18 cellular contexts compared by ENCODE assay signal in genomic region chr21:21851657-21852056, GRCh38.
DNase-seq lines count a peak whose midpoint lies in the region; ATAC-seq and TF ChIP-seq lines count a peak whose summit lies in the region.
"Had no signal": no experiment of that assay in that cellular context is flagged by ENCODE, and none has a peak within 500 bp of the region (broad histone marks: within the 10 kb centered on the region; RNA-seq: fewer than 3 reads in every experiment).

No MANE protein-coding gene starts in this region.

- H3K27me3 Mint-ChIP-seq in activated naive CD8-positive, alpha-beta T cell treated with anti-CD3 and anti-CD28 coated beads, Interleukin-2, amount 50 U/mL, for 24 hours = no peaks in the 10 kb centered on the region
- H3K27me3 Mint-ChIP-seq: activated CD4-positive, alpha-beta T cell treated with anti-CD3 and anti-CD28 coated beads for 36 hours; activated naive CD4-positive, alpha-beta T cell treated with anti-CD3 and anti-CD28 coated beads, Interleukin-2, amount 50 U/mL, for 24 hours; memory B cell; stimulated activated memory B cell treated with anti-CD40 and anti-IgM and Interleukin-4, amounts not matched to agents 10 μg/mL and 1 μg/mL and 100 μg/mL, for 72 hours had no signal

- no peak for TF ChIP-seq CTCF in fibroblast of lung (conservative IDR thresholded peaks at IDR 0.05 in 1 of 2, IDR thresholded peaks at IDR 0.05 in 1 of 2; ENCODE audit: low read depth in 1 of 2, low read length in 2 of 2)

- H3K36me3 Mint-ChIP-seq in activated naive CD8-positive, alpha-beta T cell treated with anti-CD3 and anti-CD28 coated beads, Interleukin-2, amount 50 U/mL, for 24 hours (ENCODE audit: low read depth) = no peaks in the 10 kb centered on the region
- H3K36me3 Mint-ChIP-seq: activated naive CD4-positive, alpha-beta T cell treated with anti-CD3 and anti-CD28 coated beads, Interleukin-2, amount 50 U/mL, for 24 hours; memory B cell; stimulated activated memory B cell treated with anti-CD40 and anti-IgM and Interleukin-4, amounts not matched to agents 10 μg/mL and 1 μg/mL and 100 μg/mL, for 72 hours had no signal

- in situ Hi-C loops in SK-MEL-5 (cut with HindIII; ENCODE audit: low pct_unique_long_range_greater_than_20kb, low sequenced_read_pairs) = no loop called here
- in situ Hi-C loops in ACHN (cut with HindIII; ENCODE audit: low pct_ligation_motif_present, low pct_unique_long_range_greater_than_20kb, low sequenced_read_pairs) = no loop called here
- in situ Hi-C loops in G401 (cut with HindIII; ENCODE audit: low sequenced_read_pairs) = no loop called here

- ATAC-seq in GM21723 (IDR thresholded peaks at IDR 0.05; ENCODE audit: unreplicated experiment) = no peak
- no peak for ATAC-seq in activated naive CD8-positive, alpha-beta T cell treated with anti-CD3 and anti-CD28 coated beads, Interleukin-2, amount 50 U/mL, for 24 hours
- ATAC-seq: activated CD4-positive, alpha-beta T cell treated with anti-CD3 and anti-CD28 coated beads for 36 hours; stimulated activated memory B cell treated with anti-CD40 and anti-IgM and Interleukin-4, amounts not matched to agents 10 μg/mL and 1 μg/mL and 100 μg/mL, for 72 hours had no signal

- no peak overlapping the region for H3K4me3 ChIP-seq in HUES6 (ENCODE audit: low read depth, low read length)
- H3K4me3 ChIP-seq in fibroblast of lung (replicated peaks in 1 of 4; ENCODE audit: control extremely low read depth in 1 of 4, insufficient read depth in 1 of 4, low read depth in 3 of 4, low read length in 4 of 4) = peak overlapping the region in 1 of 4 experiments; percentile 5
- H3K4me3 ChIP-seq: ascending aorta, skin epidermis, thoracic aorta, vagina had no signal

- H3K4me3 Mint-ChIP-seq in activated naive CD8-positive, alpha-beta T cell treated with anti-CD3 and anti-CD28 coated beads, Interleukin-2, amount 50 U/mL, for 24 hours = no peak overlapping the region
- H3K4me3 Mint-ChIP-seq: activated CD4-positive, alpha-beta T cell treated with anti-CD3 and anti-CD28 coated beads for 36 hours; activated naive CD4-positive, alpha-beta T cell treated with anti-CD3 and anti-CD28 coated beads, Interleukin-2, amount 50 U/mL, for 24 hours; memory B cell; stimulated activated memory B cell treated with anti-CD40 and anti-IgM and Interleukin-4, amounts not matched to agents 10 μg/mL and 1 μg/mL and 100 μg/mL, for 72 hours had no signal

- peaks cover 8% of the 10 kb centered on the region for H3K9me3 Mint-ChIP-seq in activated naive CD8-positive, alpha-beta T cell treated with anti-CD3 and anti-CD28 coated beads, Interleukin-2, amount 50 U/mL, for 24 hours
- H3K9me3 Mint-ChIP-seq: stimulated activated memory B cell treated with anti-CD40 and anti-IgM and Interleukin-4, amounts not matched to agents 10 μg/mL and 1 μg/mL and 100 μg/mL, for 72 hours had no signal

- H4K20me1 ChIP-seq in fibroblast of lung (ENCODE audit: control insufficient read depth, extremely low read depth, insufficient read depth, low read length) = no peaks in the 10 kb centered on the region

- H3K4me2 ChIP-seq in fibroblast of lung (ENCODE audit: extremely low read depth, insufficient read depth, low read length) = no peak overlapping the region

- H2AFZ ChIP-seq in fibroblast of lung (ENCODE audit: low read length) = no peak overlapping the region

- no peaks in the 10 kb centered on the region for H3K36me3 ChIP-seq in HUES6 (ENCODE audit: control insufficient read depth, insufficient read depth, low read length)
- no peaks in the 10 kb centered on the region for H3K36me3 ChIP-seq in fibroblast of lung (ENCODE audit: control insufficient read depth, insufficient read depth, low read length)
- H3K36me3 ChIP-seq: ascending aorta, thoracic aorta, vagina had no signal

- no peaks in the 10 kb centered on the region for H3K79me2 ChIP-seq in fibroblast of lung (ENCODE audit: control insufficient read depth, insufficient read depth, low read length)

- H3K27ac Mint-ChIP-seq in activated naive CD8-positive, alpha-beta T cell treated with anti-CD3 and anti-CD28 coated beads, Interleukin-2, amount 50 U/mL, for 24 hours = no peak overlapping the region
- H3K27ac Mint-ChIP-seq: activated CD4-positive, alpha-beta T cell treated with anti-CD3 and anti-CD28 coated beads for 36 hours; activated naive CD4-positive, alpha-beta T cell treated with anti-CD3 and anti-CD28 coated beads, Interleukin-2, amount 50 U/mL, for 24 hours; memory B cell; stimulated activated memory B cell treated with anti-CD40 and anti-IgM and Interleukin-4, amounts not matched to agents 10 μg/mL and 1 μg/mL and 100 μg/mL, for 72 hours had no signal

- H3K4me1 Mint-ChIP-seq in activated naive CD8-positive, alpha-beta T cell treated with anti-CD3 and anti-CD28 coated beads, Interleukin-2, amount 50 U/mL, for 24 hours = no peaks in the 10 kb centered on the region
- H3K4me1 Mint-ChIP-seq: activated CD4-positive, alpha-beta T cell treated with anti-CD3 and anti-CD28 coated beads for 36 hours; activated naive CD4-positive, alpha-beta T cell treated with anti-CD3 and anti-CD28 coated beads, Interleukin-2, amount 50 U/mL, for 24 hours; memory B cell; stimulated activated memory B cell treated with anti-CD40 and anti-IgM and Interleukin-4, amounts not matched to agents 10 μg/mL and 1 μg/mL and 100 μg/mL, for 72 hours had no signal

- DNase-seq in EL (peak; percentile 8), SK-MEL-5 (ENCODE audit: low read depth, low spot score) (peak; percentile 30), fibroblast of lung (ENCODE audit: low read depth in 2 of 2) (peak; percentile 39), ACHN (no peak), G401 (ENCODE audit: low spot score) (no peak)
- no peak for DNase-seq in activated naive CD8-positive, alpha-beta T cell treated with anti-CD3 and anti-CD28 coated beads, Interleukin-2, amount 50 U/mL, for 24 hours
- DNase-seq: activated CD4-positive, alpha-beta T cell treated with anti-CD3 and anti-CD28 coated beads for 36 hours; NCI-H1436; stimulated activated CD4-positive, alpha-beta T cell treated with anti-CD3 and anti-CD28 coated beads, Interleukin-2, amount 100 ng/mL, for 24 hours had no signal

- H3K9me3 ChIP-seq in HUES6 (ENCODE audit: control insufficient read depth, insufficient read depth, low read depth, low read length) (no peaks in the 10 kb centered on the region), fibroblast of lung (ENCODE audit: control insufficient read depth, insufficient read depth, low read depth, low read length) (no peaks in the 10 kb centered on the region)
- H3K9me3 ChIP-seq: ascending aorta, thoracic aorta, vagina had no signal

- H3K4me1 ChIP-seq in HUES6 (ENCODE audit: control insufficient read depth, insufficient read depth, low read length) = peaks cover 18% of the 10 kb centered on the region
- H3K4me1 ChIP-seq in fibroblast of lung (ENCODE audit: control insufficient read depth, extremely low read depth, insufficient read depth, low read length) = no peaks in the 10 kb centered on the region
- H3K4me1 ChIP-seq: ascending aorta, vagina had no signal

- H3K27ac ChIP-seq in HUES6 (ENCODE audit: low read depth, low read length) = peak overlapping the region; percentile 66; the same call in 1 of the 2 replicates
- H3K27ac ChIP-seq in fibroblast of lung (ENCODE audit: insufficient read depth, low read length) = no peak overlapping the region
- H3K27ac ChIP-seq: ascending aorta, skin epidermis, thoracic aorta, vagina had no signal

- H3K9ac ChIP-seq in HUES6 (ENCODE audit: low read length) (no peak overlapping the region), fibroblast of lung (ENCODE audit: insufficient read depth, low read length) (no peak overlapping the region)

- H3K27me3 ChIP-seq in HUES6 (ENCODE audit: control insufficient read depth, insufficient read depth, low read length) = no peaks in the 10 kb centered on the region
- H3K27me3 ChIP-seq in fibroblast of lung (ENCODE audit: control insufficient read depth, insufficient read depth, low read length) = no peaks in the 10 kb centered on the region
- H3K27me3 ChIP-seq: ascending aorta, vagina had no signal

Comparison
In these comparisons a context has a peak if more than half of its experiments do, and no peak if none do; other contexts are left out.
1. DNase-seq: peak in EL (single experiment), SK-MEL-5 (single experiment) and fibroblast of lung (2 of 2); none in activated naive CD8-positive, alpha-beta T cell treated with anti-CD3 and anti-CD28 coated beads, Interleukin-2, amount 50 U/mL, for 24 hours (single experiment), ACHN (single experiment) and G401 (single experiment).